Comparison of ENCODE assay signal across 8 cellular contexts in genomic region chr3:197749601-197750395, GRCh38. TPM values are rescaled to one million over a fixed set of nuclear protein-coding genes. Genes with fewer than 3 reads are reported as not detected.
A peak's percentile ranks its signal among the peaks of the same experiment; 100 is the strongest.
DNase-seq lines count a peak whose midpoint lies in the region; ATAC-seq, FAIRE-seq and TF ChIP-seq lines count a peak whose summit lies in the region.

A gene with protein sequence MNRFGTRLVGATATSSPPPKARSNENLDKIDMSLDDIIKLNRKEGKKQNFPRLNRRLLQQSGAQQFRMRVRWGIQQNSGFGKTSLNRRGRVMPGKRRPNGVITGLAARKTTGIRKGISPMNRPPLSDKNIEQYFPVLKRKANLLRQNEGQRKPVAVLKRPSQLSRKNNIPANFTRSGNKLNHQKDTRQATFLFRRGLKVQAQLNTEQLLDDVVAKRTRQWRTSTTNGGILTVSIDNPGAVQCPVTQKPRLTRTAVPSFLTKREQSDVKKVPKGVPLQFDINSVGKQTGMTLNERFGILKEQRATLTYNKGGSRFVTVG (plus strand): TSS chr3:197749883. CDS start chr3:197749972, 89 bp downstream.

- ATAC-seq in GM19023 (IDR thresholded peaks at IDR 0.05; ENCODE audit: unreplicated experiment) (peak; percentile 79), HG03196 (IDR thresholded peaks at IDR 0.05; ENCODE audit: unreplicated experiment) (peak; percentile 66)
- peak; percentile 80 for ATAC-seq in central memory CD8-positive, alpha-beta T cell (replicated peaks; ENCODE audit: extremely low read depth, poor library complexity, severe bottlenecking)

- FAIRE-seq in keratinocyte (lab: Jason Lieb, UNC) = no peak

- H3K4me2 ChIP-seq in keratinocyte (ENCODE audit: control insufficient read depth, extremely low read depth, insufficient read depth, low read depth, low read length) = peak within 1 kb of the TSS; percentile 80

- peaks cover 2% of the 10 kb centered on the region for H3K9me1 ChIP-seq in keratinocyte (ENCODE audit: control insufficient read depth, extremely low read depth, insufficient read depth, low read length)

- H3K4me1 Mint-ChIP-seq in central memory CD8-positive, alpha-beta T cell = peaks cover 45% of the 10 kb centered on the region

- peaks cover 18% of the 10 kb centered on the region for H3K4me1 ChIP-seq in keratinocyte (ENCODE audit: control insufficient read depth, extremely low read depth, insufficient read depth, low read length)

- peak within 1 kb of the TSS; percentile 95 for H2AFZ ChIP-seq in keratinocyte (ENCODE audit: control insufficient read depth, low read length)

- peaks cover 3% of the 10 kb centered on the region for H4K20me1 ChIP-seq in keratinocyte (ENCODE audit: control insufficient read depth, extremely low read depth, insufficient read depth, low read length)

- H3K9me3 Mint-ChIP-seq in central memory CD8-positive, alpha-beta T cell = no peaks in the 10 kb centered on the region

- TF ChIP-seq CTCF in AG09319 (IDR thresholded peaks at IDR 0.05; ENCODE audit: low read depth, low read length) (peak; percentile 30; the same call in 1 of the 2 replicates), keratinocyte (optimal IDR thresholded peaks at IDR 0.05 in 1 of 3, IDR thresholded peaks at IDR 0.05 in 1 of 3, conservative IDR thresholded peaks at IDR 0.05 in 1 of 3; ENCODE audit: extremely low read depth in 1 of 3, insufficient read depth in 2 of 3, low read length in 3 of 3) (peak; percentile 18 to 67 (median 41))

- no peaks in the 10 kb centered on the region for H3K9me3 ChIP-seq in keratinocyte (ENCODE audit: control insufficient read depth, low read depth, low read length)

- peak within 1 kb of the TSS; percentile 84 for H3K9ac ChIP-seq in keratinocyte (ENCODE audit: control insufficient read depth, extremely low read depth, insufficient read depth, low read length)

- peak within 1 kb of the TSS; percentile 99 for H3K4me3 Mint-ChIP-seq in central memory CD8-positive, alpha-beta T cell

- H3K79me2 ChIP-seq in keratinocyte (ENCODE audit: control insufficient read depth, insufficient read depth, low read length) = peaks cover 40% of the 10 kb centered on the region

- dilution Hi-C loops in keratinocyte (cut with MboI; ENCODE audit: extremely low pct_ligation_motif_present, low sequenced_read_pairs) = no loop called here

- H3K36me3 Mint-ChIP-seq in central memory CD8-positive, alpha-beta T cell (ENCODE audit: insufficient read depth) = peaks cover 8% of the 10 kb centered on the region

- no peaks in the 10 kb centered on the region for H3K27me3 ChIP-seq in keratinocyte (ENCODE audit: control insufficient read depth, extremely low read depth, insufficient read depth, low read length)

- peak within 1 kb of the TSS; percentile 72 for H3K27ac ChIP-seq in keratinocyte (ENCODE audit: control insufficient read depth, insufficient read depth, low read length)

- H3K27me3 Mint-ChIP-seq in central memory CD8-positive, alpha-beta T cell = no peaks in the 10 kb centered on the region

- no peaks in the 10 kb centered on the region for H3K36me3 ChIP-seq in keratinocyte (ENCODE audit: control insufficient read depth in 2 of 2, extremely low read depth in 1 of 2, insufficient read depth in 2 of 2, low read length in 2 of 2)

- DNase-seq in AG09319 (ENCODE audit: extremely low read depth, low read depth) = peak; percentile 54
- peak; percentile 47 to 93 for DNase-seq in NCI-H446 (lab: John Stamatoyannopoulos, UW)
- DNase-seq in activated CD4-positive, CD25-positive, alpha-beta regulatory T cell treated with anti-CD3 and anti-CD28 coated beads, Interleukin-2, amount 50 U/mL, for 16 hours (ENCODE audit: low read depth, low spot score) = peak; percentile 73
- peak; percentile 76 to 78 for DNase-seq in central memory CD8-positive, alpha-beta T cell (ENCODE audit: low spot score in 2 of 2)
- no peak for DNase-seq in keratinocyte (ENCODE audit: low read depth, low spot score)
- peak; percentile 59 to 85 (median 59) for DNase-seq in stimulated activated CD4-positive, alpha-beta T cell treated with anti-CD3 and anti-CD28 coated beads, Interleukin-12 subunit alpha, Interleukin-12 subunit beta, amount 100 ng/mL, for 48 hours (ENCODE audit: low read depth in 2 of 3, low spot score in 1 of 3)

- peak within 1 kb of the TSS; percentile 80 to 93 (median 85) for H3K4me3 ChIP-seq in keratinocyte (ENCODE audit: control insufficient read depth in 2 of 3, extremely low read depth in 1 of 3, insufficient read depth in 2 of 3, low read depth in 1 of 3, low read length in 3 of 3)

- H3K27ac Mint-ChIP-seq in central memory CD8-positive, alpha-beta T cell (ENCODE audit: low read depth) = peak within 1 kb of the TSS; percentile 86

RNA-seq across cellular contexts. Expression of the gene that starts here (rescaled TPM):
- 34.0 to 48.0 TPM (median 35.6 TPM) in 3 replicates for polyA plus RNA-seq in keratinocyte
- 67.5 TPM for polyA plus RNA-seq in keratinocyte (2011; ENCODE audit: low read depth)
- 26.6 and 50.9 TPM in 2 replicates for polyA plus RNA-seq in keratinocyte (2011; cell fraction: cytosol; rRNA removed)
- polyA plus RNA-seq in keratinocyte (2011; cell fraction: nucleus; rRNA removed) = 16.9 and 24.3 TPM in 2 replicates
- 42.3 and 49.7 TPM in 2 replicates for polyA plus RNA-seq in keratinocyte (2012; ENCODE audit: low replicate concordance)
- polyA minus RNA-seq in keratinocyte = 5.1 to 46.7 TPM (median 26.8 TPM) in 3 replicates
- 55.6 TPM for polyA minus RNA-seq in keratinocyte (2011; cell fraction: cytosol; rRNA and poly(A)+ RNA removed)
- polyA minus RNA-seq in keratinocyte (2011; cell fraction: nucleus; rRNA and poly(A)+ RNA removed) = 9.5 and 21.3 TPM in 2 replicates
